Comparison of ENCODE assay signal across 9 cellular contexts in the genomic region with DNA sequence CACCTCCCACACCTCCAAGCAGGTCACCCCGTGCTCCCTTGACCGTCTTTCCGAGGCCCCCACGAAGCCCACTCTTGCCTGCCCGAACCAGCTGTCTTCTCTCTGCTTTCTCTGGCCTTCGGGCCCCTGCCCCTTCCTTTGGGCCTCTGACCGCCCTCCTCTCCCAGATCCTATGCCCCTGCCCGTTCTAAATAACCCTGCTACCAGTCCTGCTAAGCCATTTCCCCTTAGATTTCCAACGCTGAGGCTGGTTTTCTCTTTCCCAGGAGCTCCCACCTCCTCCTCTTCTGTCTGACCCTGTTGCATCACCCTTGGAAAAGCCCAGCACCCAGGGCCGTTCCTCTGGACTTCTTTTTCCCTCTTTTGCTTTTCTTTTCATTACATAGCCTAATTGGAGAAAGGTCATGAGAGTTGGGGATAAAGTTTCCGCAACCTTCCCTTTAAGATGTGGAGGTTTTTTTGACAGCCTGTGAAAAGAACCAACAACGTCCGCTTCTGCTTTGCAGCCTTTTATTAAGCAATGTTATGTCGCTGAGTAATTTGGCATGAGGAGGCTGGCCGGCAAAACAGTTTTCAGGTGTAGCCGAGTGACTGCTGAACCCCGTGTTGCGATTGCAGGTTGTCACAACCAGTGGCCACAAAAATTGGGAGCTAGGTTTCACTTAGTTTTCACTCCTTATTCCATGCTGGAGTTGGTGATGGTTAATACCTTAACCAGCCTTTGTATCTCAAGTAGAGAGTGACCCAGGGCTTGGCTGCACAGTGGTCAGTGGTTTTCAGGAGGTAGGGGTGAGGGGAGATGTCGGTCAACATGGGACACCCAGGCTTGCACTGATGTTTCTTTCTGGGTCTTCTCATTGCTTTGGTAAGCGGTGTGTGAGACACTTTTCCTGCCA. TPM values are rescaled to one million over a fixed set of nuclear protein-coding genes. Genes with fewer than 3 reads are reported as not detected.
DNase-seq lines count a peak whose midpoint lies in the region; ATAC-seq, FAIRE-seq and TF ChIP-seq lines count a peak whose summit lies in the region.
"Had no signal": no experiment of that assay in that cellular context is flagged by ENCODE, and none has a peak within 500 bp of the region (broad histone marks: within the 10 kb centered on the region; RNA-seq: fewer than 3 reads in every experiment).

No MANE protein-coding gene starts in this region.

- peak overlapping the region; percentile 90 for H2AFZ ChIP-seq in astrocyte (ENCODE audit: low read depth, low read length)

- H3K4me1 ChIP-seq in astrocyte (ENCODE audit: insufficient read depth, low read length) (peaks cover 23% of the 10 kb centered on the region), right cardiac atrium (ENCODE audit: control insufficient read depth, insufficient read depth, low read length) (no peaks in the 10 kb centered on the region), psoas muscle (peaks cover 8% of the 10 kb centered on the region)

- ATAC-seq in right cardiac atrium (peak; percentile 30 to 52), psoas muscle (peak; percentile 27 to 64 (median 39))

- H3K9ac ChIP-seq in astrocyte (ENCODE audit: low read length) = peak overlapping the region; percentile 83

- H3K27ac ChIP-seq in astrocyte (ENCODE audit: low read depth, low read length) (no peak overlapping the region), right cardiac atrium (ENCODE audit: low read length) (peak overlapping the region; percentile 80), psoas muscle (peak overlapping the region; percentile 99)

- H3K27me3 ChIP-seq in astrocyte (ENCODE audit: insufficient read depth, low read length) = no peaks in the 10 kb centered on the region
- no peaks in the 10 kb centered on the region for H3K27me3 ChIP-seq in right cardiac atrium (ENCODE audit: control insufficient read depth, insufficient read depth)
- no peaks in the 10 kb centered on the region for H3K27me3 ChIP-seq in psoas muscle (ENCODE audit: insufficient read depth in 3 of 3, low read length in 2 of 3)

- no peaks in the 10 kb centered on the region for H3K36me3 ChIP-seq in astrocyte (ENCODE audit: insufficient read depth, low read length)
- H3K36me3 ChIP-seq in psoas muscle (ENCODE audit: insufficient read depth in 1 of 2, low read depth in 1 of 2) = peaks cover 0 to 4% of the 10 kb centered on the region in 2 donors

- peak overlapping the region; percentile 99 for H3K4me2 ChIP-seq in astrocyte (ENCODE audit: low read length)

- no peaks in the 10 kb centered on the region; the same call in 1 of the 2 replicates for H3K27me3 Mint-ChIP-seq in HFFc6 (ENCODE audit: insufficient read depth)
- H3K27me3 Mint-ChIP-seq in astrocyte (ENCODE audit: low read depth, unreplicated experiment) = no peaks in the 10 kb centered on the region

- DNase-seq in DMS79 treated with DMSO at 0.1 percent for 48 hours (lab: John Stamatoyannopoulos, UW) = peak; percentile 39
- DNase-seq in DMS79 (lab: John Stamatoyannopoulos, UW) = no peak
- DNase-seq in HFFc6 = peak; percentile 50
- peak; percentile 70 for DNase-seq in NOMO-1 treated with dmso at 0.1 percent for 144 hours (lab: John Stamatoyannopoulos, UW; ENCODE audit: unreplicated experiment)
- DNase-seq in astrocyte (ENCODE audit: low read depth) = peak; percentile 35
- DNase-seq in right cardiac atrium = peak in 2 of 3 donors; percentile 33 to 61
- peak in 1 of 2 donors; percentile 36 for DNase-seq in psoas muscle
- no peak for DNase-seq in cerebellar nuclear complex (lab: John Stamatoyannopoulos, UW)

- peaks cover 4% of the 10 kb centered on the region for H4K20me1 ChIP-seq in astrocyte (ENCODE audit: insufficient read depth, low read length)

- TF ChIP-seq CTCF in HFFc6 (IDR thresholded peaks at IDR 0.05) (no peak), astrocyte (IDR thresholded peaks at IDR 0.05; ENCODE audit: insufficient read depth, low read depth, low read length) (no peak), psoas muscle (IDR thresholded peaks at IDR 0.05) (no peak)

- H3K4me3 ChIP-seq in astrocyte (ENCODE audit: insufficient read depth, low read depth, low read length) (peak overlapping the region; percentile 82), right cardiac atrium (ENCODE audit: low read length) (peak overlapping the region; percentile 72), psoas muscle (peak overlapping the region; percentile 100)

- peaks cover 3% of the 10 kb centered on the region for H3K79me2 ChIP-seq in astrocyte (ENCODE audit: insufficient read depth, low read length)

- H3K9me3 Mint-ChIP-seq in HFFc6 (no peaks in the 10 kb centered on the region), astrocyte (ENCODE audit: unreplicated experiment) (no peaks in the 10 kb centered on the region)

- no peaks in the 10 kb centered on the region for H3K36me3 Mint-ChIP-seq in HFFc6 (ENCODE audit: low read depth)
- H3K36me3 Mint-ChIP-seq in astrocyte (ENCODE audit: low read depth, unreplicated experiment) = no peaks in the 10 kb centered on the region

- H3K4me1 Mint-ChIP-seq in HFFc6 (ENCODE audit: low read depth) (peaks cover 42% of the 10 kb centered on the region), astrocyte (ENCODE audit: low read depth, unreplicated experiment) (peaks cover 3% of the 10 kb centered on the region)

- H3K4me3 Mint-ChIP-seq in HFFc6 (peak overlapping the region; percentile 98), astrocyte (ENCODE audit: unreplicated experiment) (peak overlapping the region; percentile 97)

- intact Hi-C loops in right cardiac atrium (cut with DNase I) (no loop called here), psoas muscle (cut with DNase I) (loop anchor here in 1 of 2 donors (2.0 to 10.0 kb wide), 3 partner anchors 69 to 462 kb away; a partner anchor contains a TSS)

- H3K9me3 ChIP-seq in astrocyte (ENCODE audit: insufficient read depth, low read depth, low read length) (no peaks in the 10 kb centered on the region), right cardiac atrium (ENCODE audit: control insufficient read depth, low read length) (no peaks in the 10 kb centered on the region), psoas muscle (peaks cover 3% of the 10 kb centered on the region)

- no peak for FAIRE-seq in astrocyte (lab: Jason Lieb, UNC)
- FAIRE-seq: G401.6 had no signal

- 10% methylated on average over 20 of the region's 20 CpGs for WGBS in right cardiac atrium
- WGBS in psoas muscle, 3 donors = 11 to 13% (median 13%) methylated on average over 20 of the region's 20 CpGs

- H3K27ac Mint-ChIP-seq in HFFc6 (peak overlapping the region; percentile 87), astrocyte (ENCODE audit: unreplicated experiment) (peak overlapping the region; percentile 99)

RNA-seq across cellular contexts. Expression of a gene that starts 1.0 kb away (rescaled TPM):
- total RNA-seq in HFFc6 (2021; fragmentation: NEBNext Ultra II Directional; extraction: Animal tissue kit (Norgen Biotek cat#: 25700)) = 1 to 10 TPM; 7.2 to 9.8 (median 8.9) TPM
- total RNA-seq in astrocyte (25.0 and 25.1 TPM in 2 replicates), right cardiac atrium (10 to 100 TPM; 13.0 to 18.8 (median 17.5) TPM), psoas muscle (10 to 100 TPM; 16.5 to 34.7 (median 20.8) TPM)
- polyA plus RNA-seq in right cardiac atrium (4.4 TPM), psoas muscle (1 to 10 TPM; 4.2 to 9.6 (median 4.5) TPM)

RNA-seq across cellular contexts. Expression of a gene that starts 35.5 kb away (rescaled TPM):
- total RNA-seq in HFFc6 (2021; fragmentation: NEBNext Ultra II Directional; extraction: Animal tissue kit (Norgen Biotek cat#: 25700)) = 100 to 1,000 TPM; 132 to 194 (median 161) TPM
- total RNA-seq in astrocyte = 113 and 123 TPM in 2 replicates
- 100 to 1,000 TPM in 3 of 4 donors, 10 to 100 TPM in 1; 88.3 to 155 (median 120) TPM for total RNA-seq in right cardiac atrium
- 236 TPM for polyA plus RNA-seq in right cardiac atrium
- total RNA-seq in psoas muscle = 10 to 100 TPM; 77.0 to 97.7 (median 86.3) TPM
- polyA plus RNA-seq in psoas muscle = 100 to 1,000 TPM; 123 to 198 (median 181) TPM

Comparison
In these comparisons a context has a peak if more than half of its experiments do, and no peak if none do; other contexts are left out.
1. DNase-seq: peak in DMS79 treated with DMSO at 0.1 percent for 48 hours (single experiment), HFFc6 (single experiment), NOMO-1 treated with dmso at 0.1 percent for 144 hours (single experiment), astrocyte (single experiment) and right cardiac atrium (2 of 3); none in DMS79 (single experiment) and cerebellar nuclear complex (0 of 2).
2. Peak in every context shown above with its lines, with median percentiles within 50 percentile points of each other: H3K4me3 ChIP-seq.